8 cellular contexts compared by ENCODE assay signal in the genomic region with DNA sequence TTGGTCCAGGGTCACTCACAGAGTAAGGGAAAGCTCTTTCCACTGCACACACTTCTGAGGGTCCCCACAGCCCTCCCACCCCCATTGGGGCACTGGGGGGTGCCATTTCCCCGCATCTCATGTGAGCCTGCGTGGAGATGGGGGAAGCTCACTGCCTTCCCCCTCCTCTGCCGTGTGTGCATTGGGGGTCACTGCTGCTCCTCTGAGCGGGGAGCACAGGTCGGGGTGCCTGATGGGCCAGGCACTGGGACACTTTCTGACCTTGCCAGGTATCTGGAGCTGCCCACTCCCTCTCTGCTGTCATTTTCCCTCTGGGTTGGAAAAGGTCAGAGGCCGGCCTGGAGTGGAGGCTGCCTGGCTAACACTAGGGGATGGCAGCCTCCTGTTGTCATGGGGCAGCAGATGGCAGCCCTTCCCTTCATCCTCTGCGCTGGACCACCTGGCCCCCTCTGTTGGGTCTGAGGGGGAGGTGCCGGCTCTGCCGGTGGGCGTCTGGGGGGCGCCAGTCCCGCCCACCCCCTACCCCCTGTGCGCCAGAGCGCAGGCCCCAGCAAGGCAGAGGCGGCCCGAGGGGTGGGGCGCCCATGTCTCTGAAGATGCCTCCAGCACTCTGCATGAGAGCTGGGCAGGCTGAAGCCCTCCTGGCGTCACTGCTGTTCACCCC. TPM values are rescaled to one million over a fixed set of nuclear protein-coding genes. Genes with fewer than 3 reads are reported as not detected.
A peak's percentile ranks its signal among the peaks of the same experiment; 100 is the strongest.
DNase-seq lines count a peak whose midpoint lies in the region; TF ChIP-seq lines count a peak whose summit lies in the region.

No MANE protein-coding gene starts in this region.

- H3K4me2 ChIP-seq in DOHH2 (ENCODE audit: low read length) (peak overlapping the region; percentile 74), neural progenitor cell (peak overlapping the region; percentile 88)

- DNase-seq in chondrocyte (ENCODE audit: low spot score), result no peak
- no peak for DNase-seq in neural progenitor cell (ENCODE audit: low spot score)
- no peak for DNase-seq in activated T-helper 2 cell treated with anti-CD3 and anti-CD28 coated beads, Interferon-gamma antibody, Interleukin-2, Interleukin-4, amounts not matched to agents 10 μg/mL and 5 μg/mL and 100 μg/mL, durations not matched to agents 14 hours and 24 hours and 36 hours (ENCODE audit: low spot score)
- no peak for DNase-seq in NCI-H2029 (lab: John Stamatoyannopoulos, UW)
- DNase-seq in COLO829 (ENCODE audit: low spot score), result no peak
- DNase-seq in A172 (ENCODE audit: low spot score), result no peak

- H3K36me3 Mint-ChIP-seq in chondrocyte (ENCODE audit: low read depth) (no peaks in the 10 kb centered on the region), neural progenitor cell (no peaks in the 10 kb centered on the region)
- peaks cover 9% of the 10 kb centered on the region for H3K36me3 Mint-ChIP-seq in activated T-helper 2 cell treated with anti-CD3 and anti-CD28 coated beads, Interferon-gamma antibody, Interleukin-2, Interleukin-4, amounts not matched to agents 10 μg/mL and 5 μg/mL and 100 μg/mL, durations not matched to agents 14 hours and 24 hours and 36 hours (ENCODE audit: low read depth)

- H3K9ac ChIP-seq in HUES64 (ENCODE audit: low read depth, low read length) (no peak overlapping the region), neural progenitor cell (no peak overlapping the region)

- peaks cover 54% of the 10 kb centered on the region for H3K36me3 ChIP-seq in DOHH2 (ENCODE audit: control insufficient read depth, low read length)
- no peaks in the 10 kb centered on the region for H3K36me3 ChIP-seq in HUES64 (ENCODE audit: insufficient read depth, low read length)
- no peaks in the 10 kb centered on the region for H3K36me3 ChIP-seq in neural progenitor cell

- intact Hi-C loops in activated T-helper 2 cell treated with anti-CD3 and anti-CD28 coated beads, Interferon-gamma antibody, Interleukin-2, Interleukin-4, amounts not matched to agents 10 μg/mL and 5 μg/mL and 100 μg/mL, durations not matched to agents 14 hours and 24 hours and 36 hours (cut with micrococcal nuclease), result no loop called here

- WGBS in HUES64, result 45% methylated on average over 16 of the region's 18 CpGs

- peak overlapping the region; percentile 22 for H3K4me3 Mint-ChIP-seq in chondrocyte (ENCODE audit: unreplicated experiment)
- no peak overlapping the region for H3K4me3 Mint-ChIP-seq in neural progenitor cell
- no peak overlapping the region for H3K4me3 Mint-ChIP-seq in activated T-helper 2 cell treated with anti-CD3 and anti-CD28 coated beads, Interferon-gamma antibody, Interleukin-2, Interleukin-4, amounts not matched to agents 10 μg/mL and 5 μg/mL and 100 μg/mL, durations not matched to agents 14 hours and 24 hours and 36 hours (ENCODE audit: low read depth)

- no peaks in the 10 kb centered on the region for H3K9me3 Mint-ChIP-seq in chondrocyte (ENCODE audit: low read depth)
- no peaks in the 10 kb centered on the region for H3K9me3 Mint-ChIP-seq in neural progenitor cell
- no peaks in the 10 kb centered on the region for H3K9me3 Mint-ChIP-seq in activated T-helper 2 cell treated with anti-CD3 and anti-CD28 coated beads, Interferon-gamma antibody, Interleukin-2, Interleukin-4, amounts not matched to agents 10 μg/mL and 5 μg/mL and 100 μg/mL, durations not matched to agents 14 hours and 24 hours and 36 hours

- peaks cover 96% of the 10 kb centered on the region for H3K4me1 ChIP-seq in DOHH2 (ENCODE audit: control insufficient read depth, low read length)
- H3K4me1 ChIP-seq in HUES64 (ENCODE audit: insufficient read depth, low read length), result peaks cover 28% of the 10 kb centered on the region
- peaks cover 55% of the 10 kb centered on the region for H3K4me1 ChIP-seq in neural progenitor cell

- TF ChIP-seq CTCF in DOHH2 (IDR thresholded peaks at IDR 0.05; ENCODE audit: low read depth, low read length, poor library complexity, severe bottlenecking), result no peak
- no peak for TF ChIP-seq CTCF in chondrocyte (IDR thresholded peaks at IDR 0.05)
- TF ChIP-seq CTCF in neural progenitor cell (IDR thresholded peaks at IDR 0.05), result no peak

- peaks cover 15% of the 10 kb centered on the region; the same call in 1 of the 2 replicates for H4K20me1 ChIP-seq in DOHH2 (ENCODE audit: control insufficient read depth, insufficient read depth, low read depth, low read length)
- peaks cover 22% of the 10 kb centered on the region for H4K20me1 ChIP-seq in neural progenitor cell (ENCODE audit: low read depth)

- H3K27me3 Mint-ChIP-seq in chondrocyte (ENCODE audit: low read depth) (no peaks in the 10 kb centered on the region), neural progenitor cell (ENCODE audit: insufficient read depth, low read depth) (peaks cover 6% of the 10 kb centered on the region)
- H3K27me3 Mint-ChIP-seq in activated T-helper 2 cell treated with anti-CD3 and anti-CD28 coated beads, Interferon-gamma antibody, Interleukin-2, Interleukin-4, amounts not matched to agents 10 μg/mL and 5 μg/mL and 100 μg/mL, durations not matched to agents 14 hours and 24 hours and 36 hours (ENCODE audit: low read depth), result no peaks in the 10 kb centered on the region

- H3K27ac Mint-ChIP-seq in chondrocyte (ENCODE audit: unreplicated experiment) (peak overlapping the region; percentile 17), neural progenitor cell (no peak overlapping the region)
- H3K27ac Mint-ChIP-seq in activated T-helper 2 cell treated with anti-CD3 and anti-CD28 coated beads, Interferon-gamma antibody, Interleukin-2, Interleukin-4, amounts not matched to agents 10 μg/mL and 5 μg/mL and 100 μg/mL, durations not matched to agents 14 hours and 24 hours and 36 hours, result no peak overlapping the region

- H3K4me1 Mint-ChIP-seq in chondrocyte (ENCODE audit: low read depth) (peaks cover 17% of the 10 kb centered on the region), neural progenitor cell (peaks cover 37% of the 10 kb centered on the region)
- peaks cover 19% of the 10 kb centered on the region for H3K4me1 Mint-ChIP-seq in activated T-helper 2 cell treated with anti-CD3 and anti-CD28 coated beads, Interferon-gamma antibody, Interleukin-2, Interleukin-4, amounts not matched to agents 10 μg/mL and 5 μg/mL and 100 μg/mL, durations not matched to agents 14 hours and 24 hours and 36 hours (ENCODE audit: low read depth)

- H3K27me3 ChIP-seq in DOHH2 (ENCODE audit: control insufficient read depth, low read length) (no peaks in the 10 kb centered on the region), HUES64 (ENCODE audit: insufficient read depth, low read length) (no peaks in the 10 kb centered on the region), neural progenitor cell (no peaks in the 10 kb centered on the region)

- H3K27ac ChIP-seq in DOHH2 (ENCODE audit: low read depth, low read length), result peak overlapping the region; percentile 53
- H3K27ac ChIP-seq in HUES64 (ENCODE audit: low read depth, low read length), result no peak overlapping the region
- H3K27ac ChIP-seq in neural progenitor cell, result no peak overlapping the region

- H3K9me2 ChIP-seq in DOHH2 (replicated peaks; ENCODE audit: control insufficient read depth, low read length), result no peaks in the 10 kb centered on the region

- H3K79me2 ChIP-seq in DOHH2 (ENCODE audit: control insufficient read depth, low read length) (peaks cover 58% of the 10 kb centered on the region), neural progenitor cell (ENCODE audit: low read depth) (no peaks in the 10 kb centered on the region)

- no peak overlapping the region for H2AFZ ChIP-seq in neural progenitor cell (replicated peaks)

- peaks cover 16% of the 10 kb centered on the region for H3F3A ChIP-seq in DOHH2 (ENCODE audit: control insufficient read depth, insufficient read depth)
- H3F3A ChIP-seq in neural progenitor cell (ENCODE audit: low read depth), result peaks cover 46% of the 10 kb centered on the region

- H3K4me3 ChIP-seq in DOHH2 (ENCODE audit: low read length), result peak overlapping the region; percentile 67
- H3K4me3 ChIP-seq in HUES64 (ENCODE audit: low read length), result peak overlapping the region; percentile 60
- peak overlapping the region; percentile 65 for H3K4me3 ChIP-seq in neural progenitor cell

- H3K9me3 ChIP-seq in DOHH2 (ENCODE audit: control insufficient read depth, insufficient read depth, low read length) (no peaks in the 10 kb centered on the region), HUES64 (ENCODE audit: insufficient read depth, low read depth, low read length) (no peaks in the 10 kb centered on the region), neural progenitor cell (ENCODE audit: low read depth) (no peaks in the 10 kb centered on the region)

RNA-seq across cellular contexts. Expression of a gene that starts 9.1 kb away (rescaled TPM):
- polyA plus RNA-seq in HUES64 (2013, experiment 1 of 2), result 35.2 TPM
- 53.3 TPM for polyA plus RNA-seq in HUES64 (2013, experiment 2 of 2)
- total RNA-seq in chondrocyte, result 54.8 to 72.3 TPM (median 56.3 TPM) in 3 replicates
- total RNA-seq in neural progenitor cell (ENCODE audit: low replicate concordance), result 21.1 and 50.5 TPM in 2 replicates
- total RNA-seq in activated T-helper 2 cell treated with anti-CD3 and anti-CD28 coated beads, Interferon-gamma antibody, Interleukin-2, Interleukin-4, amounts not matched to agents 10 μg/mL and 5 μg/mL and 100 μg/mL, durations not matched to agents 14 hours and 24 hours and 36 hours, result 133 and 146 TPM in 2 replicates
- 88.7 and 127 TPM in 2 replicates for total RNA-seq in A172 (2014; rRNA removed; shearing (Covaris generic))

RNA-seq across cellular contexts. Expression of a gene that starts 9.6 kb away (rescaled TPM):
- 136 TPM for polyA plus RNA-seq in HUES64 (2013, experiment 1 of 2)
- polyA plus RNA-seq in HUES64 (2013, experiment 2 of 2), result 178 TPM
- total RNA-seq in chondrocyte (56.5 to 213 TPM (median 208 TPM) in 3 replicates), neural progenitor cell (ENCODE audit: low replicate concordance) (81.7 and 203 TPM in 2 replicates)
- total RNA-seq in activated T-helper 2 cell treated with anti-CD3 and anti-CD28 coated beads, Interferon-gamma antibody, Interleukin-2, Interleukin-4, amounts not matched to agents 10 μg/mL and 5 μg/mL and 100 μg/mL, durations not matched to agents 14 hours and 24 hours and 36 hours, result 15.1 and 20.3 TPM in 2 replicates
- total RNA-seq in A172 (2014; rRNA removed; shearing (Covaris generic)), result 0.72 and 0.98 TPM in 2 replicates

RNA-seq across cellular contexts. Expression of a gene that starts 30.9 kb away (rescaled TPM):
- 0.10 TPM for polyA plus RNA-seq in HUES64 (2013, experiment 1 of 2)
- polyA plus RNA-seq in HUES64 (2013, experiment 2 of 2), result not detected
- total RNA-seq in chondrocyte (not detected in 3 replicates), neural progenitor cell (ENCODE audit: low replicate concordance) (0.03 TPM in 1 of 2 replicates, not detected in the other)
- not detected in 2 replicates for total RNA-seq in activated T-helper 2 cell treated with anti-CD3 and anti-CD28 coated beads, Interferon-gamma antibody, Interleukin-2, Interleukin-4, amounts not matched to agents 10 μg/mL and 5 μg/mL and 100 μg/mL, durations not matched to agents 14 hours and 24 hours and 36 hours
- 0.07 TPM in 1 of 2 replicates, not detected in the other for total RNA-seq in A172 (2014; rRNA removed; shearing (Covaris generic))

RNA-seq across cellular contexts. Expression of a gene that starts 42.3 kb away (rescaled TPM):
- polyA plus RNA-seq in HUES64 (2013, experiment 1 of 2), result 3.7 TPM
- polyA plus RNA-seq in HUES64 (2013, experiment 2 of 2), result 4.2 TPM
- total RNA-seq in chondrocyte (6.2 to 149 TPM (median 149 TPM) in 3 replicates), neural progenitor cell (ENCODE audit: low replicate concordance) (0.19 and 2.5 TPM in 2 replicates)
- total RNA-seq in activated T-helper 2 cell treated with anti-CD3 and anti-CD28 coated beads, Interferon-gamma antibody, Interleukin-2, Interleukin-4, amounts not matched to agents 10 μg/mL and 5 μg/mL and 100 μg/mL, durations not matched to agents 14 hours and 24 hours and 36 hours, result not detected in 2 replicates
- total RNA-seq in A172 (2014; rRNA removed; shearing (Covaris generic)), result 89.8 and 93.9 TPM in 2 replicates
